Comparison of ENCODE assay signal across 8 cellular contexts in the genomic region with DNA sequence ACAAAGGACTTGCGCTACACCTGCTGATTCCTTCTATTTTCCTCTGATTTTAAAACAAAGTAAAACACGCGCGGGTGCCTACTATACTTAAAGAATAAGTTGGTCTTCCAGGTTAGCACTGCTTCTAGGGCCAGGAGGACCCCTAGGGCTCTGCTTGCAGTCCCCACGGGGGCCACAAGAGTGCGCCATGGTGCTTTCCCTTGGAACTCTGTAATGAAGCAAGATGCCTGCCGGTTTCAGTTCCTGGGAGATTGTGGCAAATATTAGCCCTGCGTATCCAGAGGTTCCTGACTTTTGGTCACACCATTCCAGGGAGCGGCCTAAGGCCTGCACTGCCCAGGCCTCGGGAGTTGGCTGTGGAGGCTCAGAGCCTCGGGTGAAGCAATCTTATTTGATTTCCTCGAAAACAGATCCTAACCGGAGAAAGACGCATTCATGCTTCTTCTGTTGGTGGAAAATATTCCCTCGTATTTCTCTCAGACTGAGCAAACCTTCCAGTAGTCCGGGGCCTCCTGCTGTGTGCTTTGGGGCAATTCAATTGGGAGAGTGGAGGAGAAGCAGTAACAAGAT. TPM values are rescaled to one million over a fixed set of nuclear protein-coding genes. Genes with fewer than 3 reads are reported as not detected.
DNase-seq lines count a peak whose midpoint lies in the region; ATAC-seq, FAIRE-seq and TF ChIP-seq lines count a peak whose summit lies in the region.

No MANE protein-coding gene starts in this region.

- H3K4me1 Mint-ChIP-seq in CD8-positive, alpha-beta T cell (ENCODE audit: low read depth): peaks cover 2% of the 10 kb centered on the region
- peaks cover 9% of the 10 kb centered on the region for H3K4me1 Mint-ChIP-seq in activated CD4-positive, alpha-beta memory T cell treated with anti-CD3 and anti-CD28 coated beads, Interleukin-2, amount 10 ng/mL, durations not matched to agents 7 days and 5 days
- H3K4me1 Mint-ChIP-seq in mesothelial cell of epicardium: peaks cover 59% of the 10 kb centered on the region

- H3K27me3 ChIP-seq in CD8-positive, alpha-beta T cell (ENCODE audit: insufficient read depth, low read length): no peaks in the 10 kb centered on the region
- H3K27me3 ChIP-seq in H1 (replicated peaks in 1 of 4; ENCODE audit: control insufficient read depth in 3 of 4, extremely low read depth in 1 of 4, insufficient read depth in 3 of 4, low read length in 3 of 4): no peaks in the 10 kb centered on the region; a peak in 1 of 7 replicates

- intact Hi-C loops in CD8-positive, alpha-beta T cell (cut with DNase I, micrococcal nuclease): no loop called here

- POLR2A ChIA-PET in CD8-positive, alpha-beta T cell (lab: Charles Lee): no interaction called here
- POLR2A ChIA-PET in activated CD4-positive, alpha-beta memory T cell treated with anti-CD3 and anti-CD28 coated beads, Interleukin-2, amount 10 ng/mL, durations not matched to agents 7 days and 5 days (lab: Charles Lee): interaction anchor here (1.2 to 1.3 kb wide), 2 partner anchors 12 to 21 kb away, joined by 3 read pairs; no protein-coding TSS in a partner anchor
- POLR2A ChIA-PET in H1 (lab: Charles Lee; ENCODE audit: partially characterized antibody): no interaction called here

- no peaks in the 10 kb centered on the region for H3K36me3 ChIP-seq in CD8-positive, alpha-beta T cell (ENCODE audit: insufficient read depth, low read length)
- no peaks in the 10 kb centered on the region for H3K36me3 ChIP-seq in H1 (ENCODE audit: control insufficient read depth in 2 of 4, insufficient read depth in 4 of 4, low read length in 3 of 4)

- peak; percentile 13 for FAIRE-seq in H1 (lab: Jason Lieb, UNC)

- peak; percentile 40 to 71 (median 62) for DNase-seq in CD8-positive, alpha-beta T cell
- peak; percentile 74 for DNase-seq in NCI-H748 (lab: John Stamatoyannopoulos, UW; ENCODE audit: unreplicated experiment)
- peak; percentile 75 for DNase-seq in activated CD4-positive, alpha-beta memory T cell treated with anti-CD3 and anti-CD28 coated beads, Interleukin-2, amount 10 ng/mL, durations not matched to agents 7 days and 5 days
- DNase-seq in H1 (ENCODE audit: low read depth in 1 of 2, low spot score in 2 of 2): peak; percentile 78 to 100
- peak; percentile 64 to 96 for DNase-seq in mesothelial cell of epicardium (ENCODE audit: low spot score in 2 of 2, unreplicated experiment in 2 of 2)
- peak; percentile 58 to 70 for DNase-seq in stimulated activated CD8-positive, alpha-beta memory T cell treated with anti-CD3 and anti-CD28 coated beads, Interleukin-2, amount 100 ng/mL, for 48 hours (ENCODE audit: low read depth in 2 of 2)

- no peak for TF ChIP-seq POLR2A in H1 (IDR thresholded peaks at IDR 0.05; ENCODE audit: control extremely low read depth in 1 of 2, low read depth in 2 of 2, low read length in 2 of 2)

- no peaks in the 10 kb centered on the region for H3K9me3 Mint-ChIP-seq in CD8-positive, alpha-beta T cell
- H3K9me3 Mint-ChIP-seq in activated CD4-positive, alpha-beta memory T cell treated with anti-CD3 and anti-CD28 coated beads, Interleukin-2, amount 10 ng/mL, durations not matched to agents 7 days and 5 days: no peaks in the 10 kb centered on the region
- H3K9me3 Mint-ChIP-seq in mesothelial cell of epicardium: no peaks in the 10 kb centered on the region

- H3K4me3 Mint-ChIP-seq in CD8-positive, alpha-beta T cell: no peak overlapping the region
- no peak overlapping the region for H3K4me3 Mint-ChIP-seq in activated CD4-positive, alpha-beta memory T cell treated with anti-CD3 and anti-CD28 coated beads, Interleukin-2, amount 10 ng/mL, durations not matched to agents 7 days and 5 days
- H3K4me3 Mint-ChIP-seq in mesothelial cell of epicardium: peak overlapping the region; percentile 7

- H4K20me1 ChIP-seq in H1 (replicated peaks in 1 of 2; ENCODE audit: control insufficient read depth in 1 of 2, insufficient read depth in 2 of 2, low read length in 2 of 2): no peaks in the 10 kb centered on the region

- H4K8ac ChIP-seq in H1 (ENCODE audit: extremely low read depth, insufficient read depth, low read length): no peak overlapping the region; the same call in 1 of the 2 replicates

- 48% methylated on average over 16 of the region's 16 CpGs; no CpG with 5 or more reads in 1 of the 2 experiments for WGBS in H1 (ENCODE audit: extremely low coverage in 1 of 2, insufficient coverage in 1 of 2, insufficient read length in 1 of 2, insufficient replicate concordance in 2 of 2, low coverage in 1 of 2, low lambda C conversion rate in 2 of 2, missing lambda C conversion rate in 1 of 2), 2 experiments

- no peak overlapping the region for H4K5ac ChIP-seq in H1 (ENCODE audit: insufficient read length, low read depth, low read length)

- no peaks in the 10 kb centered on the region for H3K4me1 ChIP-seq in CD8-positive, alpha-beta T cell (ENCODE audit: insufficient read depth, low read length)
- H3K4me1 ChIP-seq in H1 (replicated peaks in 1 of 4; ENCODE audit: control insufficient read depth in 3 of 4, insufficient read depth in 4 of 4, low read length in 3 of 4): no peaks in the 10 kb centered on the region

- H3K9ac ChIP-seq in H1 (replicated peaks in 1 of 4; ENCODE audit: extremely low read depth in 1 of 4, low read depth in 3 of 4, low read length in 3 of 4): no peak overlapping the region

- H3K27ac Mint-ChIP-seq in CD8-positive, alpha-beta T cell: no peak overlapping the region
- H3K27ac Mint-ChIP-seq in activated CD4-positive, alpha-beta memory T cell treated with anti-CD3 and anti-CD28 coated beads, Interleukin-2, amount 10 ng/mL, durations not matched to agents 7 days and 5 days: no peak overlapping the region
- H3K27ac Mint-ChIP-seq in mesothelial cell of epicardium: peak overlapping the region; percentile 90

- no peaks in the 10 kb centered on the region for H3K36me3 Mint-ChIP-seq in CD8-positive, alpha-beta T cell
- H3K36me3 Mint-ChIP-seq in activated CD4-positive, alpha-beta memory T cell treated with anti-CD3 and anti-CD28 coated beads, Interleukin-2, amount 10 ng/mL, durations not matched to agents 7 days and 5 days (ENCODE audit: low read depth): no peaks in the 10 kb centered on the region
- no peaks in the 10 kb centered on the region for H3K36me3 Mint-ChIP-seq in mesothelial cell of epicardium

- H3K4ac ChIP-seq in H1 (replicated peaks; ENCODE audit: insufficient read length, low read depth, low read length): no peak overlapping the region

- H4K91ac ChIP-seq in H1 (replicated peaks; ENCODE audit: insufficient read length, low read length): no peak overlapping the region

- no peak overlapping the region for H3K14ac ChIP-seq in H1 (ENCODE audit: insufficient read length)

- no peak overlapping the region for H3K18ac ChIP-seq in H1 (ENCODE audit: extremely low read depth, low read length)

- H2BK120ac ChIP-seq in H1 (replicated peaks; ENCODE audit: low read depth, low read length): no peak overlapping the region

- no peak for TF ChIP-seq EP300 in H1 (IDR thresholded peaks at IDR 0.05; ENCODE audit: borderline replicate concordance in 1 of 2, low read depth in 2 of 2, low read length in 2 of 2)

- H2BK5ac ChIP-seq in H1 (ENCODE audit: low read depth, low read length): no peak overlapping the region

- ATAC-seq in CD8-positive, alpha-beta T cell: peak; percentile 73
- ATAC-seq in HG02870 (IDR thresholded peaks at IDR 0.05; ENCODE audit: unreplicated experiment) (peak; percentile 47), GM18520 (IDR thresholded peaks at IDR 0.05; ENCODE audit: unreplicated experiment) (no peak)

- H3K23ac ChIP-seq in H1 (ENCODE audit: insufficient read length): no peak overlapping the region

- H2AFZ ChIP-seq in H1 (ENCODE audit: low read length): peak overlapping the region; percentile 94

- H2BK12ac ChIP-seq in H1 (ENCODE audit: low read depth, low read length): no peak overlapping the region

- no peaks in the 10 kb centered on the region for H3K9me3 ChIP-seq in CD8-positive, alpha-beta T cell (ENCODE audit: low read length)
- no peaks in the 10 kb centered on the region for H3K9me3 ChIP-seq in H1 (ENCODE audit: insufficient read depth in 2 of 2, low read depth in 1 of 2, low read length in 1 of 2)

- no peaks in the 10 kb centered on the region for H3K23me2 ChIP-seq in H1 (ENCODE audit: low read depth, low read length)

- no peaks in the 10 kb centered on the region for H3K79me1 ChIP-seq in H1 (ENCODE audit: low read depth, low read length)

- no peak overlapping the region for H2BK15ac ChIP-seq in H1 (ENCODE audit: low read length)

- CTCF ChIA-PET in CD8-positive, alpha-beta T cell (lab: Charles Lee): interaction anchor here (1.6 kb wide), 1 partner anchor 48 kb away, joined by 3 read pairs; no protein-coding TSS in a partner anchor
- CTCF ChIA-PET in activated CD4-positive, alpha-beta memory T cell treated with anti-CD3 and anti-CD28 coated beads, Interleukin-2, amount 10 ng/mL, durations not matched to agents 7 days and 5 days (lab: Charles Lee): interaction anchor here (0.8 to 2.3 kb wide), 9 partner anchors 7 to 305 kb away, joined by 3 to 12 read pairs (median 6); a partner anchor contains a TSS
- CTCF ChIA-PET in H1 (lab: Charles Lee; ENCODE audit: partially characterized antibody): interaction anchor here (0.6 to 4.8 kb wide), 20 partner anchors 8 to 217 kb away, joined by 3 to 62 read pairs (median 4); a partner anchor contains a TSS

- H3K56ac ChIP-seq in H1 (replicated peaks; ENCODE audit: insufficient read length, low read depth, low read length): no peak overlapping the region

- no peak overlapping the region for H3K4me3 ChIP-seq in CD8-positive, alpha-beta T cell (ENCODE audit: low read depth, low read length)
- H3K4me3 ChIP-seq in H1 (ENCODE audit: extremely low read depth in 1 of 4, insufficient read depth in 2 of 4, low read depth in 3 of 4, low read length in 4 of 4): no peak overlapping the region

- TF ChIP-seq RAD21 in H1 (IDR thresholded peaks at IDR 0.05 in 1 of 2, conservative IDR thresholded peaks at IDR 0.05 in 1 of 2; ENCODE audit: low read depth in 2 of 2, low read length in 2 of 2): peak; percentile 92 to 96

- H3K27ac ChIP-seq in CD8-positive, alpha-beta T cell (ENCODE audit: low read depth, low read length): no peak overlapping the region
- H3K27ac ChIP-seq in H1 (ENCODE audit: low read depth, low read length): no peak overlapping the region

- TF ChIP-seq CTCF in CD8-positive, alpha-beta T cell (IDR thresholded peaks at IDR 0.05): peak; percentile 59
- TF ChIP-seq CTCF in H1 (IDR thresholded peaks at IDR 0.05; ENCODE audit: control extremely low read depth in 1 of 3, insufficient read depth in 1 of 3, low read depth in 1 of 3, low read length in 3 of 3) (peak; percentile 89 to 94 (median 93)), mesothelial cell of epicardium (IDR thresholded peaks at IDR 0.05; ENCODE audit: unreplicated experiment) (peak; percentile 74)

- H2BK20ac ChIP-seq in H1 (ENCODE audit: low read length): no peak overlapping the region

- H3K79me2 ChIP-seq in H1 (ENCODE audit: control insufficient read depth in 1 of 2, insufficient read depth in 2 of 2, low read length in 2 of 2): no peaks in the 10 kb centered on the region

- no peak overlapping the region for H3K4me2 ChIP-seq in H1 (ENCODE audit: insufficient read depth in 1 of 2, low read depth in 2 of 2, low read length in 2 of 2)

- no peak overlapping the region for H2AK5ac ChIP-seq in H1 (ENCODE audit: low read depth, low read length)

- peaks cover 10% of the 10 kb centered on the region for H3K27me3 Mint-ChIP-seq in CD8-positive, alpha-beta T cell (ENCODE audit: low read depth)
- H3K27me3 Mint-ChIP-seq in activated CD4-positive, alpha-beta memory T cell treated with anti-CD3 and anti-CD28 coated beads, Interleukin-2, amount 10 ng/mL, durations not matched to agents 7 days and 5 days: peaks cover 43% of the 10 kb centered on the region
- H3K27me3 Mint-ChIP-seq in mesothelial cell of epicardium (ENCODE audit: low read depth): no peaks in the 10 kb centered on the region

RNA-seq across cellular contexts. Expression of a gene that starts 25.3 kb away (rescaled TPM):
- total RNA-seq in CD8-positive, alpha-beta T cell: not detected
- not detected for total RNA-seq in activated CD4-positive, alpha-beta memory T cell treated with anti-CD3 and anti-CD28 coated beads, Interleukin-2, amount 10 ng/mL, durations not matched to agents 7 days and 5 days
- total RNA-seq in H1 (2021; fragmentation: NEBNext Ultra II Directional; extraction: Animal tissue kit (Norgen Biotek cat#: 25700)): not detected in 2 replicates
- not detected in 2 replicates for polyA plus RNA-seq in H1 (2011; rRNA removed)
- polyA plus RNA-seq in H1 (2011; cell fraction: cytosol; rRNA removed): not detected
- not detected for polyA plus RNA-seq in H1 (2011; cell fraction: nucleus; rRNA removed)
- polyA plus RNA-seq in H1 (2012, experiment 1 of 2): not detected in 4 replicates
- not detected for polyA plus RNA-seq in H1 (2012, experiment 2 of 2)
- polyA plus RNA-seq in H1 (2013, experiment 1 of 2): not detected
- polyA plus RNA-seq in H1 (2013, experiment 2 of 2): not detected
- polyA minus RNA-seq in H1 (2011; rRNA and poly(A)+ RNA removed): not detected in 2 replicates
- not detected for polyA minus RNA-seq in H1 (2011; cell fraction: cytosol; rRNA and poly(A)+ RNA removed)
- not detected for polyA minus RNA-seq in H1 (2011; cell fraction: nucleus; rRNA and poly(A)+ RNA removed)
- total RNA-seq in mesothelial cell of epicardium: 0.07 TPM in 1 of 3 replicates, not detected in the others

RNA-seq across cellular contexts. Expression of a gene that starts 59.7 kb away (rescaled TPM):
- 1 to 10 TPM; 3.1 to 3.4 TPM for total RNA-seq in CD8-positive, alpha-beta T cell
- not detected for total RNA-seq in activated CD4-positive, alpha-beta memory T cell treated with anti-CD3 and anti-CD28 coated beads, Interleukin-2, amount 10 ng/mL, durations not matched to agents 7 days and 5 days
- not detected in 2 replicates for total RNA-seq in H1 (2021; fragmentation: NEBNext Ultra II Directional; extraction: Animal tissue kit (Norgen Biotek cat#: 25700))
- not detected in 2 replicates for polyA plus RNA-seq in H1 (2011; rRNA removed)
- polyA plus RNA-seq in H1 (2011; cell fraction: cytosol; rRNA removed): not detected
- not detected for polyA plus RNA-seq in H1 (2011; cell fraction: nucleus; rRNA removed)
- not detected in 4 replicates for polyA plus RNA-seq in H1 (2012, experiment 1 of 2)
- polyA plus RNA-seq in H1 (2012, experiment 2 of 2): not detected
- not detected for polyA plus RNA-seq in H1 (2013, experiment 1 of 2)
- not detected for polyA plus RNA-seq in H1 (2013, experiment 2 of 2)
- polyA minus RNA-seq in H1 (2011; rRNA and poly(A)+ RNA removed): not detected in 2 replicates
- not detected for polyA minus RNA-seq in H1 (2011; cell fraction: cytosol; rRNA and poly(A)+ RNA removed)
- polyA minus RNA-seq in H1 (2011; cell fraction: nucleus; rRNA and poly(A)+ RNA removed): not detected
- 0.16 to 0.29 TPM in 2 of 3 replicates, not detected in the other for total RNA-seq in mesothelial cell of epicardium
